ENCODE assay signal across 8 cellular contexts in genomic region chr20:1301031-1301529, GRCh38. TPM values are rescaled to one million over a fixed set of nuclear protein-coding genes. Genes with fewer than 3 reads are reported as not detected.
DNase-seq lines count a peak whose midpoint lies in the region; ATAC-seq and TF ChIP-seq lines count a peak whose summit lies in the region.

No MANE protein-coding gene starts in this region.

- H3K23ac ChIP-seq in mesendoderm (ENCODE audit: low read length), result no peak overlapping the region

- no peak overlapping the region for H2BK120ac ChIP-seq in mesendoderm (ENCODE audit: low read depth, low read length)

- H3K27ac ChIP-seq in CD8-positive, alpha-beta T cell (ENCODE audit: low read depth, low read length), result peak overlapping the region; percentile 18
- H3K27ac ChIP-seq in mesendoderm (ENCODE audit: low read depth, low read length), result peak overlapping the region; percentile 19

- H2BK15ac ChIP-seq in mesendoderm (replicated peaks; ENCODE audit: low read depth), result no peak overlapping the region

- H3K36me3 ChIP-seq in CD8-positive, alpha-beta T cell (ENCODE audit: insufficient read depth, low read length), result peaks cover 5% of the 10 kb centered on the region
- H3K36me3 ChIP-seq in mesendoderm (ENCODE audit: control insufficient read depth, insufficient read depth, low read length), result no peaks in the 10 kb centered on the region

- peak overlapping the region; percentile 50 for H3K56ac ChIP-seq in mesendoderm (ENCODE audit: low read length)

- H2AK5ac ChIP-seq in mesendoderm (ENCODE audit: low read length), result no peak overlapping the region

- no peak overlapping the region for H3K4me2 ChIP-seq in mesendoderm (ENCODE audit: low read length)

- peaks cover 29% of the 10 kb centered on the region for H3K4me1 ChIP-seq in CD8-positive, alpha-beta T cell (ENCODE audit: insufficient read depth, low read length)
- no peaks in the 10 kb centered on the region for H3K4me1 ChIP-seq in mesendoderm (ENCODE audit: control insufficient read depth, low read depth, low read length)

- peak overlapping the region; percentile 68 for H3K4me3 Mint-ChIP-seq in CD8-positive, alpha-beta T cell
- H3K4me3 Mint-ChIP-seq in activated T-helper 17 cell treated with anti-CD3 and anti-CD28 coated beads, Interleukin-2, amount 50 U/mL, for 72 hours, result peak overlapping the region; percentile 70

- H3K36me3 Mint-ChIP-seq in CD8-positive, alpha-beta T cell, result peaks cover 57% of the 10 kb centered on the region
- no peaks in the 10 kb centered on the region for H3K36me3 Mint-ChIP-seq in activated T-helper 17 cell treated with anti-CD3 and anti-CD28 coated beads, Interleukin-2, amount 50 U/mL, for 72 hours (ENCODE audit: low read depth)

- H2BK5ac ChIP-seq in mesendoderm (ENCODE audit: low read length), result no peak overlapping the region

- H3K9me3 Mint-ChIP-seq in CD8-positive, alpha-beta T cell, result no peaks in the 10 kb centered on the region
- H3K9me3 Mint-ChIP-seq in activated T-helper 17 cell treated with anti-CD3 and anti-CD28 coated beads, Interleukin-2, amount 50 U/mL, for 72 hours, result no peaks in the 10 kb centered on the region

- peaks cover 29% of the 10 kb centered on the region for H3K4me1 Mint-ChIP-seq in CD8-positive, alpha-beta T cell (ENCODE audit: low read depth)
- peaks cover 9% of the 10 kb centered on the region for H3K4me1 Mint-ChIP-seq in activated T-helper 17 cell treated with anti-CD3 and anti-CD28 coated beads, Interleukin-2, amount 50 U/mL, for 72 hours

- H3K4ac ChIP-seq in mesendoderm (ENCODE audit: low read depth, low read length), result no peak overlapping the region

- peak; percentile 13 to 75 (median 62) for DNase-seq in CD8-positive, alpha-beta T cell
- DNase-seq in NOMO-1 treated with dmso at 0.1 percent for 144 hours (lab: John Stamatoyannopoulos, UW; ENCODE audit: unreplicated experiment), result peak; percentile 68
- peak; percentile 90 for DNase-seq in mesendoderm
- DNase-seq in NCI-H1092 treated with DMSO at 0.1 percent for 48 hours (lab: John Stamatoyannopoulos, UW), result no peak
- no peak for DNase-seq in NCI-H1930 (lab: John Stamatoyannopoulos, UW)

- H3K27me3 Mint-ChIP-seq in CD8-positive, alpha-beta T cell (ENCODE audit: low read depth), result no peaks in the 10 kb centered on the region
- no peaks in the 10 kb centered on the region for H3K27me3 Mint-ChIP-seq in activated T-helper 17 cell treated with anti-CD3 and anti-CD28 coated beads, Interleukin-2, amount 50 U/mL, for 72 hours

- H3K9me3 ChIP-seq in CD8-positive, alpha-beta T cell (ENCODE audit: low read length), result no peaks in the 10 kb centered on the region

- H3K27ac Mint-ChIP-seq in CD8-positive, alpha-beta T cell, result peak overlapping the region; percentile 91
- peak overlapping the region; percentile 97 for H3K27ac Mint-ChIP-seq in activated T-helper 17 cell treated with anti-CD3 and anti-CD28 coated beads, Interleukin-2, amount 50 U/mL, for 72 hours

- intact Hi-C loops in CD8-positive, alpha-beta T cell (cut with DNase I, micrococcal nuclease), result loop anchor here in 1 of 2 experiments (1.0 to 2.0 kb wide), 4 partner anchors 14 to 74 kb away; partner anchors contain the start of genes RAD21L1 and SNPH

- WGBS in mesendoderm (ENCODE audit: extremely low coverage, insufficient coverage, low lambda C conversion rate), result no CpG with 5 or more reads among the region's 9 CpGs

- H4K8ac ChIP-seq in mesendoderm (ENCODE audit: low read depth, low read length), result no peak overlapping the region

- H3K9ac ChIP-seq in mesendoderm (ENCODE audit: low read length), result no peak overlapping the region

- ATAC-seq in CD8-positive, alpha-beta T cell, result peak; percentile 94
- peak; percentile 93 for ATAC-seq in activated T-helper 17 cell treated with anti-CD3 and anti-CD28 coated beads, Interleukin-2, amount 50 U/mL, for 72 hours (replicated peaks)
- no peak for ATAC-seq in GM21717 (IDR thresholded peaks at IDR 0.05; ENCODE audit: unreplicated experiment)
- no peak for ATAC-seq in GM21619 (IDR thresholded peaks at IDR 0.05; ENCODE audit: unreplicated experiment)

- H3K18ac ChIP-seq in mesendoderm (ENCODE audit: low read length), result no peak overlapping the region

- CTCF ChIA-PET in CD8-positive, alpha-beta T cell (lab: Charles Lee), result interaction anchor here (0.7 to 1.7 kb wide), 8 partner anchors 11 to 166 kb away, joined by 3 to 7 read pairs (median 4); no protein-coding TSS in a partner anchor

- H3K79me2 ChIP-seq in mesendoderm (ENCODE audit: control insufficient read depth, insufficient read depth, low read length), result no peaks in the 10 kb centered on the region

- H3K4me3 ChIP-seq in CD8-positive, alpha-beta T cell (ENCODE audit: low read depth, low read length), result peak overlapping the region; percentile 21
- H3K4me3 ChIP-seq in mesendoderm (ENCODE audit: low read length), result no peak overlapping the region

- POLR2A ChIA-PET in CD8-positive, alpha-beta T cell (lab: Charles Lee), result interaction anchor here (0.5 to 1.9 kb wide), 3 partner anchors 14 to 1361 kb away, joined by 3 to 8 read pairs (median 3); no protein-coding TSS in a partner anchor

- no peak for TF ChIP-seq CTCF in CD8-positive, alpha-beta T cell (IDR thresholded peaks at IDR 0.05)

- H3K27me3 ChIP-seq in CD8-positive, alpha-beta T cell (ENCODE audit: insufficient read depth, low read length), result no peaks in the 10 kb centered on the region
- no peaks in the 10 kb centered on the region for H3K27me3 ChIP-seq in mesendoderm (ENCODE audit: insufficient read depth, low read length, poor library complexity)

- H4K5ac ChIP-seq in mesendoderm (ENCODE audit: low read length), result no peak overlapping the region

- no peaks in the 10 kb centered on the region for H3K79me1 ChIP-seq in mesendoderm (ENCODE audit: low read length)

RNA-seq across cellular contexts. Expression of gene SDCBP2, which starts 27.9 kb away (rescaled TPM):
- 1 to 10 TPM; 1.2 TPM for total RNA-seq in CD8-positive, alpha-beta T cell
- 10 to 100 TPM in 1 of 2 donors, 1 to 10 TPM in 1; 1.8 to 14.3 TPM for total RNA-seq in activated T-helper 17 cell treated with anti-CD3 and anti-CD28 coated beads, Interleukin-2, amount 50 U/mL, for 72 hours
- polyA plus RNA-seq in mesendoderm (2013, experiment 1 of 2), result 1.2 TPM
- 1.1 TPM for polyA plus RNA-seq in mesendoderm (2013, experiment 2 of 2)

RNA-seq across cellular contexts. Expression of gene SNPH, which starts 35.0 kb away (rescaled TPM):
- 10 to 100 TPM; 13.6 to 14.4 TPM for total RNA-seq in CD8-positive, alpha-beta T cell
- total RNA-seq in activated T-helper 17 cell treated with anti-CD3 and anti-CD28 coated beads, Interleukin-2, amount 50 U/mL, for 72 hours, result 1 to 10 TPM in 1 of 2 donors, under 1 TPM in 1; 0.90 to 1.7 TPM
- polyA plus RNA-seq in mesendoderm (2013, experiment 1 of 2), result 0.51 TPM
- polyA plus RNA-seq in mesendoderm (2013, experiment 2 of 2), result 0.60 TPM

Comparison
In these comparisons a context has a peak if more than half of its experiments do, and no peak if none do; other contexts are left out.
1. ATAC-seq: peak in CD8-positive, alpha-beta T cell (single experiment) and activated T-helper 17 cell treated with anti-CD3 and anti-CD28 coated beads, Interleukin-2, amount 50 U/mL, for 72 hours (single experiment); none in GM21717 (single experiment) and GM21619 (single experiment).
2. DNase-seq: peak in CD8-positive, alpha-beta T cell (7 of 7), NOMO-1 treated with dmso at 0.1 percent for 144 hours (single experiment) and mesendoderm (single experiment); none in NCI-H1092 treated with DMSO at 0.1 percent for 48 hours (single experiment) and NCI-H1930 (0 of 2).
3. RNA of gene SNPH, which starts 35.0 kb away (total RNA-seq): 13.6 to 14.4 TPM in CD8-positive, alpha-beta T cell; 0.90 to 1.7 TPM in activated T-helper 17 cell treated with anti-CD3 and anti-CD28 coated beads, Interleukin-2, amount 50 U/mL, for 72 hours; every median in the first group is over 4 times any median in the second.